1 cellular context compared by ENCODE assay signal in the genomic region with DNA sequence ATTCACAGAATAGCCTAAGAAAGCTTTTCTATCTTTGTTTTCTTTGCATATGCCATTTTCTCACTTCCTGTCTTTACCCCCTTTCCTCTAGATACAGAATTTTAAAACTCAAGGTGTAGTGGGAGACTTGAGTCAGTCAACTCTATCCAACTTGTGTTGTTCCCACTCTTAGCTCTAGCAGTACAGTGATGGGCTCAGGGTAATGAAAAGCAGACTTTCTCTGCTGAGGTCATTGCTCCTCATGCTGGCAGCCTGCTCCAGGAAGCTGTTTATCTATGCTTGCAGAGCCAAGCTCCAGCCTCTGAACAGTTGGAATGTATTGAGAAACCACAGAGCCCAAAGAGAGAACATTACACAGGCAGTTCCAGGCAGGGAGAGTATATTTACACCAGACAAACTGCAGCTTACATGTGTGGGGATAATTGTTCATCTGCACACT.
A peak's percentile ranks its signal among the peaks of the same experiment; 100 is the strongest.
TF ChIP-seq lines count a peak whose summit lies in the region.

No MANE protein-coding gene starts in this region.

TF ChIP-seq in K562, 482 proteins besides CTCF, POLR2A, EP300 and RAD21 (continued from another document and continues in another):
- TF ChIP-seq, protein P1, sequence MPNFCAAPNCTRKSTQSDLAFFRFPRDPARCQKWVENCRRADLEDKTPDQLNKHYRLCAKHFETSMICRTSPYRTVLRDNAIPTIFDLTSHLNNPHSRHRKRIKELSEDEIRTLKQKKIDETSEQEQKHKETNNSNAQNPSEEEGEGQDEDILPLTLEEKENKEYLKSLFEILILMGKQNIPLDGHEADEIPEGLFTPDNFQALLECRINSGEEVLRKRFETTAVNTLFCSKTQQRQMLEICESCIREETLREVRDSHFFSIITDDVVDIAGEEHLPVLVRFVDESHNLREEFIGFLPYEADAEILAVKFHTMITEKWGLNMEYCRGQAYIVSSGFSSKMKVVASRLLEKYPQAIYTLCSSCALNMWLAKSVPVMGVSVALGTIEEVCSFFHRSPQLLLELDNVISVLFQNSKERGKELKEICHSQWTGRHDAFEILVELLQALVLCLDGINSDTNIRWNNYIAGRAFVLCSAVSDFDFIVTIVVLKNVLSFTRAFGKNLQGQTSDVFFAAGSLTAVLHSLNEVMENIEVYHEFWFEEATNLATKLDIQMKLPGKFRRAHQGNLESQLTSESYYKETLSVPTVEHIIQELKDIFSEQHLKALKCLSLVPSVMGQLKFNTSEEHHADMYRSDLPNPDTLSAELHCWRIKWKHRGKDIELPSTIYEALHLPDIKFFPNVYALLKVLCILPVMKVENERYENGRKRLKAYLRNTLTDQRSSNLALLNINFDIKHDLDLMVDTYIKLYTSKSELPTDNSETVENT (CRISPR knock-in tag; IDR thresholded peaks at IDR 0.05) = no peak
- TF ChIP-seq CREB1 (IDR thresholded peaks at IDR 0.05) = peak; percentile 42; the same call in 1 of the 2 replicates
- 0 out of 2 replicates have a peak, but pooled peaks have one; percentile 18 for TF ChIP-seq CREB1 (CRISPR knock-in tag; IDR thresholded peaks at IDR 0.05)
- TF ChIP-seq BRD4 (IDR thresholded peaks at IDR 0.05) = no peak
- no peak for TF ChIP-seq CHD4 (IDR thresholded peaks at IDR 0.05; ENCODE audit: insufficient read depth, insufficient replicate concordance, low read depth, low read length, poor library complexity, severe bottlenecking)
- no peak for TF ChIP-seq SPI1 (IDR thresholded peaks at IDR 0.05; ENCODE audit: borderline replicate concordance, low read depth, low read length)
- no peak for TF ChIP-seq ZBTB17 (CRISPR knock-in tag; IDR thresholded peaks at IDR 0.05)
- TF ChIP-seq POLR2G (IDR thresholded peaks at IDR 0.05; ENCODE audit: low read depth, low read length) = no peak
- no peak for TF ChIP-seq SRSF9 (IDR thresholded peaks at IDR 0.05; ENCODE audit: borderline replicate concordance, low read depth, low read length)
- no peak for TF ChIP-seq ZNF143 (CRISPR knock-in tag; IDR thresholded peaks at IDR 0.05)
- no peak for TF ChIP-seq ZNF77 (CRISPR knock-in tag; IDR thresholded peaks at IDR 0.05)
- TF ChIP-seq, protein P2, sequence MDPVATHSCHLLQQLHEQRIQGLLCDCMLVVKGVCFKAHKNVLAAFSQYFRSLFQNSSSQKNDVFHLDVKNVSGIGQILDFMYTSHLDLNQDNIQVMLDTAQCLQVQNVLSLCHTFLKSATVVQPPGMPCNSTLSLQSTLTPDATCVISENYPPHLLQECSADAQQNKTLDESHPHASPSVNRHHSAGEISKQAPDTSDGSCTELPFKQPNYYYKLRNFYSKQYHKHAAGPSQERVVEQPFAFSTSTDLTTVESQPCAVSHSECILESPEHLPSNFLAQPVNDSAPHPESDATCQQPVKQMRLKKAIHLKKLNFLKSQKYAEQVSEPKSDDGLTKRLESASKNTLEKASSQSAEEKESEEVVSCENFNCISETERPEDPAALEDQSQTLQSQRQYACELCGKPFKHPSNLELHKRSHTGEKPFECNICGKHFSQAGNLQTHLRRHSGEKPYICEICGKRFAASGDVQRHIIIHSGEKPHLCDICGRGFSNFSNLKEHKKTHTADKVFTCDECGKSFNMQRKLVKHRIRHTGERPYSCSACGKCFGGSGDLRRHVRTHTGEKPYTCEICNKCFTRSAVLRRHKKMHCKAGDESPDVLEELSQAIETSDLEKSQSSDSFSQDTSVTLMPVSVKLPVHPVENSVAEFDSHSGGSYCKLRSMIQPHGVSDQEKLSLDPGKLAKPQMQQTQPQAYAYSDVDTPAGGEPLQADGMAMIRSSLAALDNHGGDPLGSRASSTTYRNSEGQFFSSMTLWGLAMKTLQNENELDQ (CRISPR knock-in tag; IDR thresholded peaks at IDR 0.05; ENCODE audit: borderline replicate concordance) = no peak
- no peak for TF ChIP-seq ZEB2 (IDR thresholded peaks at IDR 0.05)
- no peak for TF ChIP-seq ZNF695 (CRISPR knock-in tag; IDR thresholded peaks at IDR 0.05)
- TF ChIP-seq CSDE1 (IDR thresholded peaks at IDR 0.05) = no peak
- TF ChIP-seq TEAD2 (tag; IDR thresholded peaks at IDR 0.05) = no peak
- peak; percentile 37; the same call in 1 of the 2 replicates for TF ChIP-seq ETV1 (tag; conservative IDR thresholded peaks at IDR 0.05; ENCODE audit: low read depth)
- no peak for TF ChIP-seq MCM3 (IDR thresholded peaks at IDR 0.05)
- TF ChIP-seq TAF15 (IDR thresholded peaks at IDR 0.05; ENCODE audit: low read depth, low read length) = no peak
- TF ChIP-seq SAP30 (IDR thresholded peaks at IDR 0.05; ENCODE audit: borderline replicate concordance, insufficient read depth, low read depth, low read length, poor library complexity, severe bottlenecking) = no peak
- peak; percentile 76 for TF ChIP-seq CREM (IDR thresholded peaks at IDR 0.05; ENCODE audit: low read depth)
- no peak for TF ChIP-seq ILF3 (IDR thresholded peaks at IDR 0.05; ENCODE audit: borderline replicate concordance)
- no peak for TF ChIP-seq SMAD3 (CRISPR knock-in tag; conservative IDR thresholded peaks at IDR 0.05)
- TF ChIP-seq ETV5 (CRISPR knock-in tag; IDR thresholded peaks at IDR 0.05; ENCODE audit: low read depth) = 0 out of 2 replicates have a peak, but pooled peaks have one; percentile 48
- TF ChIP-seq, protein P3, sequence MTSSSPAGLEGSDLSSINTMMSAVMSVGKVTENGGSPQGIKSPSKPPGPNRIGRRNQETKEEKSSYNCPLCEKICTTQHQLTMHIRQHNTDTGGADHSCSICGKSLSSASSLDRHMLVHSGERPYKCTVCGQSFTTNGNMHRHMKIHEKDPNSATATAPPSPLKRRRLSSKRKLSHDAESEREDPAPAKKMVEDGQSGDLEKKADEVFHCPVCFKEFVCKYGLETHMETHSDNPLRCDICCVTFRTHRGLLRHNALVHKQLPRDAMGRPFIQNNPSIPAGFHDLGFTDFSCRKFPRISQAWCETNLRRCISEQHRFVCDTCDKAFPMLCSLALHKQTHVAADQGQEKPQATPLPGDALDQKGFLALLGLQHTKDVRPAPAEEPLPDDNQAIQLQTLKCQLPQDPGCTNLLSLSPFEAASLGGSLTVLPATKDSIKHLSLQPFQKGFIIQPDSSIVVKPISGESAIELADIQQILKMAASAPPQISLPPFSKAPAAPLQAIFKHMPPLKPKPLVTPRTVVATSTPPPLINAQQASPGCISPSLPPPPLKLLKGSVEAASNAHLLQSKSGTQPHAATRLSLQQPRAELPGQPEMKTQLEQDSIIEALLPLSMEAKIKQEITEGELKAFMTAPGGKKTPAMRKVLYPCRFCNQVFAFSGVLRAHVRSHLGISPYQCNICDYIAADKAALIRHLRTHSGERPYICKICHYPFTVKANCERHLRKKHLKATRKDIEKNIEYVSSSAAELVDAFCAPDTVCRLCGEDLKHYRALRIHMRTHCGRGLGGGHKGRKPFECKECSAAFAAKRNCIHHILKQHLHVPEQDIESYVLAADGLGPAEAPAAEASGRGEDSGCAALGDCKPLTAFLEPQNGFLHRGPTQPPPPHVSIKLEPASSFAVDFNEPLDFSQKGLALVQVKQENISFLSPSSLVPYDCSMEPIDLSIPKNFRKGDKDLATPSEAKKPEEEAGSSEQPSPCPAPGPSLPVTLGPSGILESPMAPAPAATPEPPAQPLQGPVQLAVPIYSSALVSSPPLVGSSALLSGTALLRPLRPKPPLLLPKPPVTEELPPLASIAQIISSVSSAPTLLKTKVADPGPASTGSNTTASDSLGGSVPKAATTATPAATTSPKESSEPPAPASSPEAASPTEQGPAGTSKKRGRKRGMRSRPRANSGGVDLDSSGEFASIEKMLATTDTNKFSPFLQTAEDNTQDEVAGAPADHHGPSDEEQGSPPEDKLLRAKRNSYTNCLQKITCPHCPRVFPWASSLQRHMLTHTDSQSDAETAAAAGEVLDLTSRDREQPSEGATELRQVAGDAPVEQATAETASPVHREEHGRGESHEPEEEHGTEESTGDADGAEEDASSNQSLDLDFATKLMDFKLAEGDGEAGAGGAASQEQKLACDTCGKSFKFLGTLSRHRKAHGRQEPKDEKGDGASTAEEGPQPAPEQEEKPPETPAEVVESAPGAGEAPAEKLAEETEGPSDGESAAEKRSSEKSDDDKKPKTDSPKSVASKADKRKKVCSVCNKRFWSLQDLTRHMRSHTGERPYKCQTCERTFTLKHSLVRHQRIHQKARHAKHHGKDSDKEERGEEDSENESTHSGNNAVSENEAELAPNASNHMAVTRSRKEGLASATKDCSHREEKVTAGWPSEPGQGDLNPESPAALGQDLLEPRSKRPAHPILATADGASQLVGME (CRISPR knock-in tag; IDR thresholded peaks at IDR 0.05) = no peak
- no peak for TF ChIP-seq PYGO2 (tag; IDR thresholded peaks at IDR 0.05)
- TF ChIP-seq, protein P4, sequence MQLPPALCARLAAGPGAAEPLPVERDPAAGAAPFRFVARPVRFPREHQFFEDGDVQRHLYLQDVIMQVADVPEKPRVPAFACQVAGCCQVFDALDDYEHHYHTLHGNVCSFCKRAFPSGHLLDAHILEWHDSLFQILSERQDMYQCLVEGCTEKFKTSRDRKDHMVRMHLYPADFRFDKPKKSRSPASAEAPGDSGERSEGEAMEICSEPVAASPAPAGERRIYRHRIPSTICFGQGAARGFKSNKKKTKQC (CRISPR knock-in tag; IDR thresholded peaks at IDR 0.05) = no peak
- no peak for TF ChIP-seq ZNF76 (CRISPR knock-in tag; IDR thresholded peaks at IDR 0.05; ENCODE audit: borderline replicate concordance)
- TF ChIP-seq, protein P5, sequence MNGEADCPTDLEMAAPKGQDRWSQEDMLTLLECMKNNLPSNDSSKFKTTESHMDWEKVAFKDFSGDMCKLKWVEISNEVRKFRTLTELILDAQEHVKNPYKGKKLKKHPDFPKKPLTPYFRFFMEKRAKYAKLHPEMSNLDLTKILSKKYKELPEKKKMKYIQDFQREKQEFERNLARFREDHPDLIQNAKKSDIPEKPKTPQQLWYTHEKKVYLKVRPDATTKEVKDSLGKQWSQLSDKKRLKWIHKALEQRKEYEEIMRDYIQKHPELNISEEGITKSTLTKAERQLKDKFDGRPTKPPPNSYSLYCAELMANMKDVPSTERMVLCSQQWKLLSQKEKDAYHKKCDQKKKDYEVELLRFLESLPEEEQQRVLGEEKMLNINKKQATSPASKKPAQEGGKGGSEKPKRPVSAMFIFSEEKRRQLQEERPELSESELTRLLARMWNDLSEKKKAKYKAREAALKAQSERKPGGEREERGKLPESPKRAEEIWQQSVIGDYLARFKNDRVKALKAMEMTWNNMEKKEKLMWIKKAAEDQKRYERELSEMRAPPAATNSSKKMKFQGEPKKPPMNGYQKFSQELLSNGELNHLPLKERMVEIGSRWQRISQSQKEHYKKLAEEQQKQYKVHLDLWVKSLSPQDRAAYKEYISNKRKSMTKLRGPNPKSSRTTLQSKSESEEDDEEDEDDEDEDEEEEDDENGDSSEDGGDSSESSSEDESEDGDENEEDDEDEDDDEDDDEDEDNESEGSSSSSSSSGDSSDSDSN (IDR thresholded peaks at IDR 0.05; ENCODE audit: borderline replicate concordance in 1 of 2, low read depth in 2 of 2, low read length in 2 of 2) = peak in 1 of 2 experiments; percentile 97; a peak in 2 of 4 replicates
- no peak for TF ChIP-seq ZNF431 (CRISPR knock-in tag; IDR thresholded peaks at IDR 0.05)
- TF ChIP-seq THRAP3 (IDR thresholded peaks at IDR 0.05; ENCODE audit: borderline replicate concordance) = no peak
- TF ChIP-seq, protein P6, sequence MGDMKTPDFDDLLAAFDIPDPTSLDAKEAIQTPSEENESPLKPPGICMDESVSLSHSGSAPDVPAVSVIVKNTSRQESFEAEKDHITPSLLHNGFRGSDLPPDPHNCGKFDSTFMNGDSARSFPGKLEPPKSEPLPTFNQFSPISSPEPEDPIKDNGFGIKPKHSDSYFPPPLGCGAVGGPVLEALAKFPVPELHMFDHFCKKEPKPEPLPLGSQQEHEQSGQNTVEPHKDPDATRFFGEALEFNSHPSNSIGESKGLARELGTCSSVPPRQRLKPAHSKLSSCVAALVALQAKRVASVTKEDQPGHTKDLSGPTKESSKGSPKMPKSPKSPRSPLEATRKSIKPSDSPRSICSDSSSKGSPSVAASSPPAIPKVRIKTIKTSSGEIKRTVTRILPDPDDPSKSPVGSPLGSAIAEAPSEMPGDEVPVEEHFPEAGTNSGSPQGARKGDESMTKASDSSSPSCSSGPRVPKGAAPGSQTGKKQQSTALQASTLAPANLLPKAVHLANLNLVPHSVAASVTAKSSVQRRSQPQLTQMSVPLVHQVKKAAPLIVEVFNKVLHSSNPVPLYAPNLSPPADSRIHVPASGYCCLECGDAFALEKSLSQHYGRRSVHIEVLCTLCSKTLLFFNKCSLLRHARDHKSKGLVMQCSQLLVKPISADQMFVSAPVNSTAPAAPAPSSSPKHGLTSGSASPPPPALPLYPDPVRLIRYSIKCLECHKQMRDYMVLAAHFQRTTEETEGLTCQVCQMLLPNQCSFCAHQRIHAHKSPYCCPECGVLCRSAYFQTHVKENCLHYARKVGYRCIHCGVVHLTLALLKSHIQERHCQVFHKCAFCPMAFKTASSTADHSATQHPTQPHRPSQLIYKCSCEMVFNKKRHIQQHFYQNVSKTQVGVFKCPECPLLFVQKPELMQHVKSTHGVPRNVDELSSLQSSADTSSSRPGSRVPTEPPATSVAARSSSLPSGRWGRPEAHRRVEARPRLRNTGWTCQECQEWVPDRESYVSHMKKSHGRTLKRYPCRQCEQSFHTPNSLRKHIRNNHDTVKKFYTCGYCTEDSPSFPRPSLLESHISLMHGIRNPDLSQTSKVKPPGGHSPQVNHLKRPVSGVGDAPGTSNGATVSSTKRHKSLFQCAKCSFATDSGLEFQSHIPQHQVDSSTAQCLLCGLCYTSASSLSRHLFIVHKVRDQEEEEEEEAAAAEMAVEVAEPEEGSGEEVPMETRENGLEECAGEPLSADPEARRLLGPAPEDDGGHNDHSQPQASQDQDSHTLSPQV (IDR thresholded peaks at IDR 0.05) = peak; percentile 62
- TF ChIP-seq ZC3H4 (CRISPR knock-in tag; IDR thresholded peaks at IDR 0.05; ENCODE audit: borderline replicate concordance) = no peak
- TF ChIP-seq CBX2 (IDR thresholded peaks at IDR 0.05; ENCODE audit: insufficient read depth, low read length, poor library complexity, severe bottlenecking) = no peak
- TF ChIP-seq, protein P7, sequence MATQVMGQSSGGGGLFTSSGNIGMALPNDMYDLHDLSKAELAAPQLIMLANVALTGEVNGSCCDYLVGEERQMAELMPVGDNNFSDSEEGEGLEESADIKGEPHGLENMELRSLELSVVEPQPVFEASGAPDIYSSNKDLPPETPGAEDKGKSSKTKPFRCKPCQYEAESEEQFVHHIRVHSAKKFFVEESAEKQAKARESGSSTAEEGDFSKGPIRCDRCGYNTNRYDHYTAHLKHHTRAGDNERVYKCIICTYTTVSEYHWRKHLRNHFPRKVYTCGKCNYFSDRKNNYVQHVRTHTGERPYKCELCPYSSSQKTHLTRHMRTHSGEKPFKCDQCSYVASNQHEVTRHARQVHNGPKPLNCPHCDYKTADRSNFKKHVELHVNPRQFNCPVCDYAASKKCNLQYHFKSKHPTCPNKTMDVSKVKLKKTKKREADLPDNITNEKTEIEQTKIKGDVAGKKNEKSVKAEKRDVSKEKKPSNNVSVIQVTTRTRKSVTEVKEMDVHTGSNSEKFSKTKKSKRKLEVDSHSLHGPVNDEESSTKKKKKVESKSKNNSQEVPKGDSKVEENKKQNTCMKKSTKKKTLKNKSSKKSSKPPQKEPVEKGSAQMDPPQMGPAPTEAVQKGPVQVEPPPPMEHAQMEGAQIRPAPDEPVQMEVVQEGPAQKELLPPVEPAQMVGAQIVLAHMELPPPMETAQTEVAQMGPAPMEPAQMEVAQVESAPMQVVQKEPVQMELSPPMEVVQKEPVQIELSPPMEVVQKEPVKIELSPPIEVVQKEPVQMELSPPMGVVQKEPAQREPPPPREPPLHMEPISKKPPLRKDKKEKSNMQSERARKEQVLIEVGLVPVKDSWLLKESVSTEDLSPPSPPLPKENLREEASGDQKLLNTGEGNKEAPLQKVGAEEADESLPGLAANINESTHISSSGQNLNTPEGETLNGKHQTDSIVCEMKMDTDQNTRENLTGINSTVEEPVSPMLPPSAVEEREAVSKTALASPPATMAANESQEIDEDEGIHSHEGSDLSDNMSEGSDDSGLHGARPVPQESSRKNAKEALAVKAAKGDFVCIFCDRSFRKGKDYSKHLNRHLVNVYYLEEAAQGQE (CRISPR knock-in tag; IDR thresholded peaks at IDR 0.05; ENCODE audit: low read depth) = no peak
